ENCODE assay signal across 13 cellular contexts in genomic region chr12:2412305-2412643, GRCh38.
"Had no signal": no experiment of that assay in that cellular context is flagged by ENCODE, and none has a peak within 500 bp of the region (broad histone marks: within the 10 kb centered on the region; RNA-seq: fewer than 3 reads in every experiment).

No MANE protein-coding gene starts in this region.

- H3K9me3 ChIP-seq: adrenal gland, gastroesophageal sphincter, heart right ventricle, psoas muscle, stomach, testis had no signal

- DNase-seq: activated CD4-positive, alpha-beta T cell treated with anti-CD3 and anti-CD28 coated beads, Interleukin-2, amount 50 U/mL, for 48 hours; adrenal gland; heart right ventricle; islet precursor cell; natural killer cell; nucleus accumbens; stimulated activated CD4-positive, alpha-beta T cell treated with anti-CD3 and anti-CD28 coated beads, Interleukin-12 subunit alpha, Interleukin-12 subunit beta, amount 100 ng/mL, for 4 hours; stimulated activated CD4-positive, alpha-beta T cell treated with anti-CD3 and anti-CD28 coated beads, Interleukin-2, amount 100 ng/mL, for 24 hours; stomach; testis had no signal

- H3K36me3 ChIP-seq: adrenal gland, gastroesophageal sphincter, heart right ventricle, stomach had no signal

- H3K27ac ChIP-seq: adrenal gland, gastroesophageal sphincter, heart right ventricle, psoas muscle, stomach, testis had no signal

- H3K4me1 ChIP-seq: adrenal gland, psoas muscle, stomach, testis had no signal

- H3K4me3 ChIP-seq: adrenal gland, dorsolateral prefrontal cortex, gastroesophageal sphincter, heart right ventricle, psoas muscle, stomach, testis had no signal

- H3K27me3 ChIP-seq: adrenal gland, dorsolateral prefrontal cortex, gastroesophageal sphincter, heart right ventricle, testis had no signal
